In the genomic region with DNA sequence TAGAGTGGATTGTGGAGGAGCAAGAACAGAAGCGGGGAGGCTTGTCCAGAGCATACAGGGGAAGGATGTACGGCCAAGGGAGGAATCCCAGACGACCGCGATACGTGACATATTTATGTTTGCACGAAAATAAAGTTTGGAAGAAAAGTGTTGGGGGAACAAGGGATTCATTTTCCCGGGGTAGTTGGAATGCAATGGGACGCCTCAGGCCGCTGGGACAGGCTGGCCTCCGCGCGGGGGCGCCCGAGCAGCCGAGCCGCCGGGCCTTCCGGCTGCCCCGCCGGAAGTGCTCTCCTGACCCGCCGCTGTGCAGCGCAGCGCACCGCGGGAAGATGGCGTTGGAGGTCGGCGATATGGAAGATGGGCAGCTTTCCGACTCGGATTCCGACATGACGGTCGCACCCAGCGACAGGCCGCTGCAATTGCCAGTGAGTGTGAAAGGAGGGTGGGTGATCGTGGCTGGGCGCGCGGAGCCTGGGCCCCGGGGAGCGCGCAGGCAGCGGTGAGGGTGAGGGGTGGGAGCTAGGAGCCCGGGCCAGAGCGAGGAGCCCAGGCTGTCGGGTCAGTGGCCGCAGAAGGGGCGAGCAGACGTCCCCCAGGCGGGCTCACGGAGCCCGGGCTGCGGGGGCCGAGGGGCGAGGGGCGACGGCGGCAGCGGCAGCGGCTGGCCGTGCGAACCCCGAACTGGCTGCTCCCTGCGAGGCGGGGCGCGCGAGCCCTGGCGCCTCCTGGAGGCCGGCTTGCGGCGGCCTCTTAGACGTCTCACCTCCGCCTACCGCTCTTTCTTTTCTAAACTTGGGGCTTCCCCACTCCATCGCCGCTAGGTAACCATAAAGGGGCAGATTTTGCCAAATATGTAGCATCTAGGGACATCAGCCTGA, we compare ENCODE assay signal across 8 cellular contexts.
DNase-seq lines count a peak whose midpoint lies in the region; ATAC-seq, FAIRE-seq and TF ChIP-seq lines count a peak whose summit lies in the region.

A gene with protein sequence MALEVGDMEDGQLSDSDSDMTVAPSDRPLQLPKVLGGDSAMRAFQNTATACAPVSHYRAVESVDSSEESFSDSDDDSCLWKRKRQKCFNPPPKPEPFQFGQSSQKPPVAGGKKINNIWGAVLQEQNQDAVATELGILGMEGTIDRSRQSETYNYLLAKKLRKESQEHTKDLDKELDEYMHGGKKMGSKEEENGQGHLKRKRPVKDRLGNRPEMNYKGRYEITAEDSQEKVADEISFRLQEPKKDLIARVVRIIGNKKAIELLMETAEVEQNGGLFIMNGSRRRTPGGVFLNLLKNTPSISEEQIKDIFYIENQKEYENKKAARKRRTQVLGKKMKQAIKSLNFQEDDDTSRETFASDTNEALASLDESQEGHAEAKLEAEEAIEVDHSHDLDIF (plus strand): TSS at position 317 of the 881 bp plus-strand sequence. CDS start 16 bp downstream, at position 333.

- no peaks in the 10 kb centered on the region for H3K27me3 Mint-ChIP-seq in nephron (ENCODE audit: low read depth)
- H3K27me3 Mint-ChIP-seq in stimulated activated naive CD8-positive, alpha-beta T cell treated with anti-CD3 and anti-CD28 coated beads, Interleukin-15, amount 100 ng/mL, for 72 hours = no peaks in the 10 kb centered on the region

- no peaks in the 10 kb centered on the region for H3K27me3 ChIP-seq in HUES48 (ENCODE audit: control insufficient read depth, insufficient read depth, low read length)

- TF ChIP-seq CTCF in nephron (IDR thresholded peaks at IDR 0.05; ENCODE audit: unreplicated experiment in 3 of 3) = peak; percentile 44 to 66 (median 51)

- peaks cover 20% of the 10 kb centered on the region for H3K36me3 Mint-ChIP-seq in nephron (ENCODE audit: low read depth)

- peaks cover 30% of the 10 kb centered on the region for H3K4me1 ChIP-seq in HUES48 (ENCODE audit: control insufficient read depth, insufficient read depth, low read length)

- peak within 1 kb of the TSS; percentile 94 for H3K9ac ChIP-seq in HUES48 (ENCODE audit: low read depth, low read length)

- H3K9me3 ChIP-seq in HUES48 (ENCODE audit: control insufficient read depth, insufficient read depth, low read length) = no peaks in the 10 kb centered on the region

- peak within 1 kb of the TSS; percentile 84 to 98 (median 97) for H3K4me3 Mint-ChIP-seq in nephron
- peak within 1 kb of the TSS; percentile 95 to 99 for H3K4me3 Mint-ChIP-seq in stimulated activated naive CD8-positive, alpha-beta T cell treated with anti-CD3 and anti-CD28 coated beads, Interleukin-15, amount 100 ng/mL, for 72 hours

- DNase-seq in DMS153 (lab: John Stamatoyannopoulos, UW) = peak; percentile 0
- peak; percentile 57 for DNase-seq in RCC 7860 (ENCODE audit: low spot score)
- peak; percentile 32 to 69 for DNase-seq in activated T-helper 1 cell treated with anti-CD3 and anti-CD28 coated beads, Interleukin-2, amount 50 U/mL, for 16 hours (ENCODE audit: low read depth in 1 of 2, low spot score in 1 of 2)
- peak; percentile 71 for DNase-seq in fibroblast of peridontal ligament (ENCODE audit: extremely low read depth)
- peak; percentile 77 to 80 for DNase-seq in stimulated activated naive CD8-positive, alpha-beta T cell treated with anti-CD3 and anti-CD28 coated beads, Interleukin-15, amount 100 ng/mL, for 72 hours

- H3K27ac ChIP-seq in HUES48 (ENCODE audit: low read depth, low read length) = peak within 1 kb of the TSS; percentile 88

- H3K9me3 Mint-ChIP-seq in nephron = peaks cover 3% of the 10 kb centered on the region
- H3K9me3 Mint-ChIP-seq in stimulated activated naive CD8-positive, alpha-beta T cell treated with anti-CD3 and anti-CD28 coated beads, Interleukin-15, amount 100 ng/mL, for 72 hours = peaks cover 6 to 13% of the 10 kb centered on the region in 2 donors

- ATAC-seq in GM21390 (IDR thresholded peaks at IDR 0.05; ENCODE audit: unreplicated experiment) = peak; percentile 97
- ATAC-seq in stimulated activated naive CD8-positive, alpha-beta T cell treated with anti-CD3 and anti-CD28 coated beads, Interleukin-15, amount 100 ng/mL, for 72 hours = peak; percentile 93

- H3K4me1 Mint-ChIP-seq in nephron = peaks cover 25% of the 10 kb centered on the region
- peaks cover 37% of the 10 kb centered on the region for H3K4me1 Mint-ChIP-seq in stimulated activated naive CD8-positive, alpha-beta T cell treated with anti-CD3 and anti-CD28 coated beads, Interleukin-15, amount 100 ng/mL, for 72 hours

- no peak for FAIRE-seq in RCC 7860 (lab: Jason Lieb, UNC)

- peaks cover 26% of the 10 kb centered on the region for H3K36me3 ChIP-seq in HUES48 (ENCODE audit: control insufficient read depth, insufficient read depth, low read length)

- H3K27ac Mint-ChIP-seq in nephron = peak within 1 kb of the TSS; percentile 84 to 93 (median 93)
- peak within 1 kb of the TSS; percentile 97 to 99 for H3K27ac Mint-ChIP-seq in stimulated activated naive CD8-positive, alpha-beta T cell treated with anti-CD3 and anti-CD28 coated beads, Interleukin-15, amount 100 ng/mL, for 72 hours

- peak within 1 kb of the TSS; percentile 89 for H3K4me3 ChIP-seq in HUES48 (ENCODE audit: low read depth, low read length)

Comparison
In these comparisons a context has a peak if more than half of its experiments do, and no peak if none do; other contexts are left out.
1. Peak in every context shown above with its lines: DNase-seq, ATAC-seq, H3K4me3 ChIP-seq and H3K27ac ChIP-seq.
2. DNase-seq: peak in every context shown above with its lines; median percentile 78 in stimulated activated naive CD8-positive, alpha-beta T cell treated with anti-CD3 and anti-CD28 coated beads, Interleukin-15, amount 100 ng/mL, for 72 hours; 71 in fibroblast of peridontal ligament; 57 in RCC 7860; 50 in activated T-helper 1 cell treated with anti-CD3 and anti-CD28 coated beads, Interleukin-2, amount 50 U/mL, for 16 hours; 0 in DMS153.